ENCODE assay signal across 8 cellular contexts in the genomic region with DNA sequence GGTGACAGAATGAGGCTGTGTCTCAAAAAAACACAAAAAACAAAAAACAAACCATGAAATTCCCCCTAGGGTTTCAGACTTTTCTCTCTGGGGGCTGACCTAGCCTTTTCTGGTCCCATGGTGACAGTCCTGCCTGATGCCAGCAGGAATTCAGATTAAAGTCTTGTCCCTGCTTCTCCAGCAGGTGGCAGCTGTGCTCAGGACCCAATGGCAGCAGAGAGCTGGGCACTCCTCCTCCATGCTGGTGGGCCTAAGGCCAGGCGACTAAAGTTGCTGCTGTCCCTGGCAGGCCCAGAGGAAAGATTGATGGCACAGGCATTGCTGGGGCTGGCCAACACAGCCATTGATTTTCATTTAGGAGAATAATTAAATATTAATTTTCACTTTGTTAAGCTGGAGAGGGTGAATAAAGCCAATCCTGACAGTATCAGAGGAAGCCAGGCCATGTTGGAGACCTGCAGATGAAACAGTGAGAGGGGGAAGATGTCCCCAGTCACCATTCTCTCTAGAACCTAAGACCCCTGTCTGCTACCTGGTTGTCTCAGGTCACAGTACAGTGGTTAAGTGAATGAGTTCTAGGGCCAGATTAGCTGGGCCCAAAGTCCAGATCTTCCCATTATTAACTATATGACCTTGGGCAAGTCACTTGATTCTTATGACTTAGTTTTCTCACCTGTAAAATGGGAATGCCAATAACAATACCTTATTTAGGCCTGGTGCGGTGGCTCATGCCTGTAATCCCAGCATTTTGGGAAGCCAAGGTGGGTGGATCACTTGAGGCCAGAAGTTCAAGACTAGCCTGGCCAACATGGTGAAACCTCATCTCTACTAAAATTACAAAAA. TPM values are rescaled to one million over a fixed set of nuclear protein-coding genes. Genes with fewer than 3 reads are reported as not detected.
A peak's percentile ranks its signal among the peaks of the same experiment; 100 is the strongest.
DNase-seq lines count a peak whose midpoint lies in the region; ATAC-seq, FAIRE-seq and TF ChIP-seq lines count a peak whose summit lies in the region.

No MANE protein-coding gene starts in this region.

- H2BK5ac ChIP-seq in H1 (ENCODE audit: low read depth, low read length): no peak overlapping the region

- no peak overlapping the region for H3K4ac ChIP-seq in H1 (replicated peaks; ENCODE audit: insufficient read length, low read depth, low read length)

- peak; percentile 83 to 89 for TF ChIP-seq RAD21 in H1 (IDR thresholded peaks at IDR 0.05 in 1 of 2, conservative IDR thresholded peaks at IDR 0.05 in 1 of 2; ENCODE audit: low read depth in 2 of 2, low read length in 2 of 2)

- H3K4me3 ChIP-seq in GM06990 (replicated peaks; ENCODE audit: low read depth, low read length) (no peak overlapping the region), H1 (ENCODE audit: extremely low read depth in 1 of 4, insufficient read depth in 2 of 4, low read depth in 3 of 4, low read length in 4 of 4) (no peak overlapping the region)

- H3K79me2 ChIP-seq in H1 (ENCODE audit: control insufficient read depth in 1 of 2, insufficient read depth in 2 of 2, low read length in 2 of 2): no peaks in the 10 kb centered on the region

- H3K4me2 ChIP-seq in H1 (ENCODE audit: insufficient read depth in 1 of 2, low read depth in 2 of 2, low read length in 2 of 2): no peak overlapping the region

- no peaks in the 10 kb centered on the region for H3K9me3 Mint-ChIP-seq in stimulated activated memory B cell treated with anti-CD40 and anti-IgM and Interleukin-4, amounts not matched to agents 10 μg/mL and 1 μg/mL and 100 μg/mL, for 72 hours

- DNase-seq in GM06990 (ENCODE audit: extremely low read depth, insufficient read length): peak; percentile 22
- peak; percentile 86 for DNase-seq in NCI-H82 (lab: John Stamatoyannopoulos, UW)
- peak; percentile 59 to 66 for DNase-seq in activated CD4-positive, alpha-beta T cell treated with anti-CD3 and anti-CD28 coated beads, Interleukin-2, amount 50 U/mL, for 48 hours
- DNase-seq in H1 (ENCODE audit: low read depth in 1 of 2, low spot score in 2 of 2): peak; percentile 38 to 70
- peak; percentile 56 for DNase-seq in midbrain (lab: John Stamatoyannopoulos, UW)

- H3K36me3 ChIP-seq in GM06990 (ENCODE audit: control insufficient read depth, insufficient read depth, low read length) (no peaks in the 10 kb centered on the region), H1 (ENCODE audit: control insufficient read depth in 2 of 4, insufficient read depth in 4 of 4, low read length in 3 of 4) (no peaks in the 10 kb centered on the region)

- H2BK15ac ChIP-seq in H1 (ENCODE audit: low read length): no peak overlapping the region

- H3K9me3 ChIP-seq in H1 (ENCODE audit: insufficient read depth in 2 of 2, low read depth in 1 of 2, low read length in 1 of 2): no peaks in the 10 kb centered on the region

- H2BK120ac ChIP-seq in H1 (replicated peaks; ENCODE audit: low read depth, low read length): no peak overlapping the region

- no peak overlapping the region for H4K91ac ChIP-seq in H1 (replicated peaks; ENCODE audit: insufficient read length, low read length)

- H4K20me1 ChIP-seq in H1 (replicated peaks in 1 of 2; ENCODE audit: control insufficient read depth in 1 of 2, insufficient read depth in 2 of 2, low read length in 2 of 2): no peaks in the 10 kb centered on the region

- no peaks in the 10 kb centered on the region for H3K79me1 ChIP-seq in H1 (ENCODE audit: low read depth, low read length)

- H3K14ac ChIP-seq in H1 (ENCODE audit: insufficient read length): no peak overlapping the region

- H3K9ac ChIP-seq in H1 (replicated peaks in 1 of 4; ENCODE audit: extremely low read depth in 1 of 4, low read depth in 3 of 4, low read length in 3 of 4): no peak overlapping the region

- peak; percentile 50 for ATAC-seq in HG03378 (IDR thresholded peaks at IDR 0.05; ENCODE audit: unreplicated experiment)
- peak; percentile 85 for ATAC-seq in stimulated activated memory B cell treated with anti-CD40 and anti-IgM and Interleukin-4, amounts not matched to agents 10 μg/mL and 1 μg/mL and 100 μg/mL, for 72 hours
- ATAC-seq in GM19397 (IDR thresholded peaks at IDR 0.05; ENCODE audit: unreplicated experiment): no peak

- no peak overlapping the region for H2AFZ ChIP-seq in H1 (ENCODE audit: low read length)

- H3K23ac ChIP-seq in H1 (ENCODE audit: insufficient read length): no peak overlapping the region

- H3K4me1 ChIP-seq in H1 (replicated peaks in 1 of 4; ENCODE audit: control insufficient read depth in 3 of 4, insufficient read depth in 4 of 4, low read length in 3 of 4): no peaks in the 10 kb centered on the region

- TF ChIP-seq POLR2A in H1 (IDR thresholded peaks at IDR 0.05; ENCODE audit: control extremely low read depth in 1 of 2, low read depth in 2 of 2, low read length in 2 of 2): no peak

- H3K18ac ChIP-seq in H1 (ENCODE audit: extremely low read depth, low read length): no peak overlapping the region

- TF ChIP-seq CTCF in GM06990 (IDR thresholded peaks at IDR 0.05; ENCODE audit: insufficient read depth, low read length, poor library complexity, severe bottlenecking) (peak; percentile 87), H1 (IDR thresholded peaks at IDR 0.05; ENCODE audit: control extremely low read depth in 1 of 3, insufficient read depth in 1 of 3, low read depth in 1 of 3, low read length in 3 of 3) (peak; percentile 91 to 92 (median 91))

- no peak overlapping the region for H3K27ac ChIP-seq in H1 (ENCODE audit: low read depth, low read length)

- H2AK5ac ChIP-seq in H1 (ENCODE audit: low read depth, low read length): no peak overlapping the region

- no peak overlapping the region for H3K56ac ChIP-seq in H1 (replicated peaks; ENCODE audit: insufficient read length, low read depth, low read length)

- no peaks in the 10 kb centered on the region for H3K27me3 Mint-ChIP-seq in stimulated activated memory B cell treated with anti-CD40 and anti-IgM and Interleukin-4, amounts not matched to agents 10 μg/mL and 1 μg/mL and 100 μg/mL, for 72 hours

- WGBS in H1 (ENCODE audit: extremely low coverage in 1 of 2, insufficient coverage in 1 of 2, insufficient read length in 1 of 2, insufficient replicate concordance in 2 of 2, low coverage in 1 of 2, low lambda C conversion rate in 2 of 2, missing lambda C conversion rate in 1 of 2), 2 experiments: 72% methylated on average over 2 of the region's 2 CpGs; no CpG with 5 or more reads in 1 of the 2 experiments

- FAIRE-seq in H1 (lab: Jason Lieb, UNC): peak; percentile 82

- H4K5ac ChIP-seq in H1 (ENCODE audit: insufficient read length, low read depth, low read length): no peak overlapping the region

- no peaks in the 10 kb centered on the region for H3K23me2 ChIP-seq in H1 (ENCODE audit: low read depth, low read length)

- POLR2A ChIA-PET in H1 (lab: Charles Lee; ENCODE audit: partially characterized antibody): interaction anchor here (0.9 to 1.2 kb wide), 2 partner anchors 62 to 82 kb away, joined by 3 read pairs; a partner anchor contains a TSS

- CTCF ChIA-PET in H1 (lab: Charles Lee; ENCODE audit: partially characterized antibody): interaction anchor here (0.6 to 4.6 kb wide), 20 partner anchors 8 to 386 kb away, joined by 3 to 30 read pairs (median 4); no protein-coding TSS in a partner anchor

- H3K36me3 Mint-ChIP-seq in stimulated activated memory B cell treated with anti-CD40 and anti-IgM and Interleukin-4, amounts not matched to agents 10 μg/mL and 1 μg/mL and 100 μg/mL, for 72 hours: no peaks in the 10 kb centered on the region

- no peak overlapping the region for H2BK12ac ChIP-seq in H1 (ENCODE audit: low read depth, low read length)

- no peaks in the 10 kb centered on the region for H3K4me1 Mint-ChIP-seq in stimulated activated memory B cell treated with anti-CD40 and anti-IgM and Interleukin-4, amounts not matched to agents 10 μg/mL and 1 μg/mL and 100 μg/mL, for 72 hours

- H2BK20ac ChIP-seq in H1 (ENCODE audit: low read length): no peak overlapping the region

- no peak overlapping the region for H3K27ac Mint-ChIP-seq in stimulated activated memory B cell treated with anti-CD40 and anti-IgM and Interleukin-4, amounts not matched to agents 10 μg/mL and 1 μg/mL and 100 μg/mL, for 72 hours

- H3K27me3 ChIP-seq in GM06990 (replicated peaks; ENCODE audit: control insufficient read depth, insufficient read depth, low read length): no peaks in the 10 kb centered on the region
- peaks cover 0 to 9% (median 4%) of the 10 kb centered on the region in 4 experiments; a peak in 4 of 7 replicates for H3K27me3 ChIP-seq in H1 (replicated peaks in 1 of 4; ENCODE audit: control insufficient read depth in 3 of 4, extremely low read depth in 1 of 4, insufficient read depth in 3 of 4, low read length in 3 of 4)

- no peak overlapping the region for H4K8ac ChIP-seq in H1 (ENCODE audit: extremely low read depth, insufficient read depth, low read length)

- TF ChIP-seq EP300 in H1 (IDR thresholded peaks at IDR 0.05; ENCODE audit: borderline replicate concordance in 1 of 2, low read depth in 2 of 2, low read length in 2 of 2): no peak

- H3K4me3 Mint-ChIP-seq in stimulated activated memory B cell treated with anti-CD40 and anti-IgM and Interleukin-4, amounts not matched to agents 10 μg/mL and 1 μg/mL and 100 μg/mL, for 72 hours: no peak overlapping the region

TF ChIP-seq in H1, 55 proteins besides CTCF, POLR2A, EP300 and RAD21:
- TF ChIP-seq TEAD4 (IDR thresholded peaks at IDR 0.05; ENCODE audit: low read depth, low read length) (0 out of 2 replicates have a peak, but pooled peaks have one; percentile 43), YY1 (IDR thresholded peaks at IDR 0.05; ENCODE audit: low read depth, low read length) (peak; percentile 84), POLR2AphosphoS5 (IDR thresholded peaks at IDR 0.05; ENCODE audit: low read depth, low read length) (no peak)

RNA-seq across cellular contexts. Expression of a gene that starts 7.1 kb away (rescaled TPM):
- total RNA-seq in H1 (2021; fragmentation: NEBNext Ultra II Directional; extraction: Animal tissue kit (Norgen Biotek cat#: 25700)): 0.19 TPM in 1 of 2 replicates, not detected in the other
- 0.05 and 0.09 TPM in 2 replicates for polyA plus RNA-seq in H1 (2011; rRNA removed)
- 0.09 TPM for polyA plus RNA-seq in H1 (2011; cell fraction: cytosol; rRNA removed)
- polyA plus RNA-seq in H1 (2011; cell fraction: nucleus; rRNA removed): 0.21 TPM
- polyA plus RNA-seq in H1 (2012, experiment 1 of 2): 0.05 to 0.07 TPM in 2 of 4 replicates, not detected in the others
- not detected for polyA plus RNA-seq in H1 (2012, experiment 2 of 2)
- polyA plus RNA-seq in H1 (2013, experiment 1 of 2): 0.02 TPM
- 0.02 TPM for polyA plus RNA-seq in H1 (2013, experiment 2 of 2)
- not detected in 2 replicates for polyA minus RNA-seq in H1 (2011; rRNA and poly(A)+ RNA removed)
- not detected for polyA minus RNA-seq in H1 (2011; cell fraction: cytosol; rRNA and poly(A)+ RNA removed)
- polyA minus RNA-seq in H1 (2011; cell fraction: nucleus; rRNA and poly(A)+ RNA removed): 0.20 TPM

RNA-seq across cellular contexts. Expression of a gene that starts 40.5 kb away (rescaled TPM):
- total RNA-seq in H1 (2021; fragmentation: NEBNext Ultra II Directional; extraction: Animal tissue kit (Norgen Biotek cat#: 25700)): 33.0 and 39.8 TPM in 2 replicates
- polyA plus RNA-seq in H1 (2011; rRNA removed): 44.8 and 45.3 TPM in 2 replicates
- 48.7 TPM for polyA plus RNA-seq in H1 (2011; cell fraction: cytosol; rRNA removed)
- polyA plus RNA-seq in H1 (2011; cell fraction: nucleus; rRNA removed): 230 TPM
- 46.8 to 59.8 TPM (median 50.2 TPM) in 4 replicates for polyA plus RNA-seq in H1 (2012, experiment 1 of 2)
- polyA plus RNA-seq in H1 (2012, experiment 2 of 2): 6.1 TPM
- polyA plus RNA-seq in H1 (2013, experiment 1 of 2): 52.0 TPM
- polyA plus RNA-seq in H1 (2013, experiment 2 of 2): 40.8 TPM
- 46.0 and 64.3 TPM in 2 replicates for polyA minus RNA-seq in H1 (2011; rRNA and poly(A)+ RNA removed)
- 15.7 TPM for polyA minus RNA-seq in H1 (2011; cell fraction: cytosol; rRNA and poly(A)+ RNA removed)
- polyA minus RNA-seq in H1 (2011; cell fraction: nucleus; rRNA and poly(A)+ RNA removed): 53.2 TPM

Comparison
In these comparisons a context has a peak if more than half of its experiments do, and no peak if none do; other contexts are left out.
1. DNase-seq: peak in every context shown above with its lines; median percentile 86 in NCI-H82; 62 in activated CD4-positive, alpha-beta T cell treated with anti-CD3 and anti-CD28 coated beads, Interleukin-2, amount 50 U/mL, for 48 hours; 56 in midbrain; 54 in H1; 22 in GM06990.